Comparison of ENCODE assay signal across 16 cellular contexts in genomic region chrX:40406330-40406859, GRCh38.
DNase-seq lines count a peak whose midpoint lies in the region; ATAC-seq lines count a peak whose summit lies in the region.
"Had no signal": no experiment of that assay in that cellular context is flagged by ENCODE, and none has a peak within 500 bp of the region (broad histone marks: within the 10 kb centered on the region; RNA-seq: fewer than 3 reads in every experiment).

No MANE protein-coding gene starts in this region.

- ATAC-seq in Right ventricle myocardium superior (ENCODE audit: poor library complexity) (peak; percentile 25), right cardiac atrium (no peak), HG02642 (IDR thresholded peaks at IDR 0.05; ENCODE audit: poor library complexity, unreplicated experiment) (no peak)
- ATAC-seq in activated T-helper 17 cell treated with anti-CD3 and anti-CD28 coated beads, Interleukin-2, amount 50 U/mL, for 72 hours (replicated peaks) = peak; percentile 45
- ATAC-seq: Panc1 had no signal

- H3K9me3 Mint-ChIP-seq in activated T-helper 17 cell treated with anti-CD3 and anti-CD28 coated beads, Interleukin-2, amount 50 U/mL, for 72 hours = peaks cover 4% of the 10 kb centered on the region

- no peaks in the 10 kb centered on the region for H3K36me3 Mint-ChIP-seq in activated T-helper 17 cell treated with anti-CD3 and anti-CD28 coated beads, Interleukin-2, amount 50 U/mL, for 72 hours (ENCODE audit: low read depth)

- H3K4me1 ChIP-seq in right cardiac atrium (ENCODE audit: control insufficient read depth, insufficient read depth, low read length) = no peaks in the 10 kb centered on the region
- H3K4me1 ChIP-seq: colonic mucosa had no signal

- no peak overlapping the region for H3K27ac ChIP-seq in right cardiac atrium (ENCODE audit: low read length)
- H3K27ac ChIP-seq: colonic mucosa, sigmoid colon had no signal

- intact Hi-C loops in Right ventricle myocardium superior (cut with DNase I) (no loop called here), right cardiac atrium (cut with DNase I) (no loop called here)

- no peaks in the 10 kb centered on the region for H3K27me3 ChIP-seq in right cardiac atrium (ENCODE audit: control insufficient read depth, insufficient read depth)
- H3K27me3 ChIP-seq: colonic mucosa, sigmoid colon had no signal

- no peaks in the 10 kb centered on the region for H3K4me1 Mint-ChIP-seq in activated T-helper 17 cell treated with anti-CD3 and anti-CD28 coated beads, Interleukin-2, amount 50 U/mL, for 72 hours

- no peak for DNase-seq in Right ventricle myocardium superior
- DNase-seq in right cardiac atrium = no peak
- peak; percentile 56 to 69 for DNase-seq in Kasumi-1 (lab: John Stamatoyannopoulos, UW)
- no peak for DNase-seq in OCI-M2 (lab: John Stamatoyannopoulos, UW; ENCODE audit: unreplicated experiment)
- DNase-seq in UCSD-AML1 (lab: John Stamatoyannopoulos, UW; ENCODE audit: unreplicated experiment) = no peak
- DNase-seq in activated naive CD4-positive, alpha-beta T cell treated with Interleukin-2 at 50 U/mL for 16 hours = no peak
- DNase-seq: activated CD4-positive, alpha-beta T cell treated with anti-CD3 and anti-CD28 coated beads, Interleukin-2, amount 50 U/mL, for 1 hour; amniotic stem cell; Calu3; colonic mucosa; H7; NCI-H2171; sigmoid colon had no signal

- H3K4me3 Mint-ChIP-seq in activated T-helper 17 cell treated with anti-CD3 and anti-CD28 coated beads, Interleukin-2, amount 50 U/mL, for 72 hours = no peak overlapping the region

- no peak overlapping the region for H3K27ac Mint-ChIP-seq in activated T-helper 17 cell treated with anti-CD3 and anti-CD28 coated beads, Interleukin-2, amount 50 U/mL, for 72 hours

- H3K9me3 ChIP-seq in right cardiac atrium (ENCODE audit: control insufficient read depth, low read length) = no peaks in the 10 kb centered on the region
- H3K9me3 ChIP-seq: colonic mucosa, sigmoid colon had no signal

- H3K4me3 ChIP-seq in right cardiac atrium (ENCODE audit: low read length) = no peak overlapping the region
- H3K4me3 ChIP-seq: colonic mucosa, sigmoid colon had no signal

- 64% methylated on average over 4 of the region's 4 CpGs for WGBS in right cardiac atrium

- no peaks in the 10 kb centered on the region for H3K27me3 Mint-ChIP-seq in activated T-helper 17 cell treated with anti-CD3 and anti-CD28 coated beads, Interleukin-2, amount 50 U/mL, for 72 hours

Comparison
In these comparisons a context has a peak if more than half of its experiments do, and no peak if none do; other contexts are left out.
1. ATAC-seq: peak in Right ventricle myocardium superior (single experiment) and activated T-helper 17 cell treated with anti-CD3 and anti-CD28 coated beads, Interleukin-2, amount 50 U/mL, for 72 hours (single experiment); none in right cardiac atrium (0 of 2) and HG02642 (single experiment).
2. DNase-seq: peak in Kasumi-1 (2 of 2); none in Right ventricle myocardium superior (single experiment), right cardiac atrium (0 of 3), OCI-M2 (single experiment), UCSD-AML1 (single experiment) and activated naive CD4-positive, alpha-beta T cell treated with Interleukin-2 at 50 U/mL for 16 hours (single experiment).